In genomic region chr11:64759722-64760719, GRCh38 we compare ENCODE assay signal across 8 cellular contexts.
A peak's percentile ranks its signal among the peaks of the same experiment; 100 is the strongest.
DNase-seq lines count a peak whose midpoint lies in the region; ATAC-seq lines count a peak whose summit lies in the region.

PYGM (minus strand) TSS chr11:64759974; CDS start chr11:64759898, 76 bp downstream.

- H3K4me3 Mint-ChIP-seq in stimulated activated naive CD8-positive, alpha-beta T cell treated with anti-CD3 and anti-CD28 coated beads, Interleukin-15, amount 100 ng/mL, for 72 hours = peak within 1 kb of the TSS in 1 of 2 donors; percentile 33

- H3K27ac Mint-ChIP-seq in stimulated activated naive CD8-positive, alpha-beta T cell treated with anti-CD3 and anti-CD28 coated beads, Interleukin-15, amount 100 ng/mL, for 72 hours = peak within 1 kb of the TSS in 1 of 2 donors; percentile 93

- no peaks in the 10 kb centered on the region for H3K27me3 Mint-ChIP-seq in stimulated activated naive CD8-positive, alpha-beta T cell treated with anti-CD3 and anti-CD28 coated beads, Interleukin-15, amount 100 ng/mL, for 72 hours

- ATAC-seq in stimulated activated naive CD8-positive, alpha-beta T cell treated with anti-CD3 and anti-CD28 coated beads, Interleukin-15, amount 100 ng/mL, for 72 hours = peak; percentile 9
- ATAC-seq in GM19467 (IDR thresholded peaks at IDR 0.05; ENCODE audit: unreplicated experiment) = no peak

- peaks cover 83% of the 10 kb centered on the region for H3K4me1 Mint-ChIP-seq in stimulated activated naive CD8-positive, alpha-beta T cell treated with anti-CD3 and anti-CD28 coated beads, Interleukin-15, amount 100 ng/mL, for 72 hours

- no peaks in the 10 kb centered on the region for H3K9me3 Mint-ChIP-seq in stimulated activated naive CD8-positive, alpha-beta T cell treated with anti-CD3 and anti-CD28 coated beads, Interleukin-15, amount 100 ng/mL, for 72 hours

- peak; percentile 67 for DNase-seq in DMS 273 (lab: John Stamatoyannopoulos, UW; ENCODE audit: unreplicated experiment)
- no peak for DNase-seq in DMS 273 treated with DMSO at 0.1 percent for 48 hours (lab: John Stamatoyannopoulos, UW)
- peak in 47 of 58 donors; percentile 24 to 86 (median 60) for DNase-seq in anterior cingulate cortex (lab: John Stamatoyannopoulos, UW)
- DNase-seq in iris pigment epithelial cell (ENCODE audit: low read depth) = peak; percentile 31
- no peak for DNase-seq in stimulated activated naive CD8-positive, alpha-beta T cell treated with anti-CD3 and anti-CD28 coated beads, Interleukin-15, amount 100 ng/mL, for 72 hours
- no peak for DNase-seq in SKM-1 treated with dmso at 0.1 percent for 144 hours (lab: John Stamatoyannopoulos, UW; ENCODE audit: unreplicated experiment)
- no peak for DNase-seq in DMS114 treated with DMSO at 0.1 percent for 48 hours (lab: John Stamatoyannopoulos, UW; ENCODE audit: unreplicated experiment)

Comparison
In these comparisons a context has a peak if more than half of its experiments do, and no peak if none do; other contexts are left out.
1. DNase-seq: peak in DMS 273 (single experiment), anterior cingulate cortex (47 of 58) and iris pigment epithelial cell (single experiment); none in DMS 273 treated with DMSO at 0.1 percent for 48 hours (single experiment), stimulated activated naive CD8-positive, alpha-beta T cell treated with anti-CD3 and anti-CD28 coated beads, Interleukin-15, amount 100 ng/mL, for 72 hours (0 of 2), SKM-1 treated with dmso at 0.1 percent for 144 hours (single experiment) and DMS114 treated with DMSO at 0.1 percent for 48 hours (single experiment).